In the genomic region with DNA sequence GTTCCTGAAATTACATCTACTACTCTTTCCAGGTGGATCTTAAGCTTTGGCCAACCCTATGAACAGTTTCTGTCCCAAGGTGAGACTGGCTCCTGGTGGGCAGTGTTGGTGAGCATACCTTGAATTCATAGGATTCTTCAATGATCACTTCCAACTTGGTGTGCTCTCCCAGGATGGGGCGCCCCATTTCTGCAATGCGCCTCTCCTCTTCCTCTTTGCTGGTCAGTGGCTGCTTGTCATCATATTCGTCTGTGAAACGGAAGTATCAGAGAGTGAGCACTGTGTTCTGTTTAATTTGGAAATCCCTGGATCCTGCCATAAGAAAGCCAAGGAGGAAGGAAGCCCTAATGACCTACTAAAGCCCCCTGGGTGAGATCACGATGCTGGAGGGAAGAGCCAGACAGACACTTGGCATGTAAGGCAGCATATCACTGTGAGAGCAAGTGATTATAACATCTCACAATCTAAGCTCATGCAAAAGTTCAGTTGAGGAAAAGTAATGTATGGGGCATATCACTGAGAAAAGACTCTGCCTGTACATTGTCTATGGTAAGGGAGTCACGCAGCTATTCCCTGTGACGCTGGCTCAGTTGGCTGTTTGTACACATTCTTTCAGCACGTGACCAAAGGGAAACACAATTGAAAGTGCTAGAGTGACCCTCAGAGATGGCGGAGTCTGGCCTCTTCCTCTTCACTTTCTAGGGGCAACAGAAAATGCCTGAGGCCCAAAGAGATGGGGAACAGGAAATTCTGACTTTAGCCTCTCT, we compare ENCODE assay signal across 1 cellular context.
TF ChIP-seq lines count a peak whose summit lies in the region.

No MANE protein-coding gene starts in this region.

TF ChIP-seq in H1, 55 proteins besides CTCF, POLR2A, EP300 and RAD21 (continued from another document):
- TF ChIP-seq, protein P1, sequence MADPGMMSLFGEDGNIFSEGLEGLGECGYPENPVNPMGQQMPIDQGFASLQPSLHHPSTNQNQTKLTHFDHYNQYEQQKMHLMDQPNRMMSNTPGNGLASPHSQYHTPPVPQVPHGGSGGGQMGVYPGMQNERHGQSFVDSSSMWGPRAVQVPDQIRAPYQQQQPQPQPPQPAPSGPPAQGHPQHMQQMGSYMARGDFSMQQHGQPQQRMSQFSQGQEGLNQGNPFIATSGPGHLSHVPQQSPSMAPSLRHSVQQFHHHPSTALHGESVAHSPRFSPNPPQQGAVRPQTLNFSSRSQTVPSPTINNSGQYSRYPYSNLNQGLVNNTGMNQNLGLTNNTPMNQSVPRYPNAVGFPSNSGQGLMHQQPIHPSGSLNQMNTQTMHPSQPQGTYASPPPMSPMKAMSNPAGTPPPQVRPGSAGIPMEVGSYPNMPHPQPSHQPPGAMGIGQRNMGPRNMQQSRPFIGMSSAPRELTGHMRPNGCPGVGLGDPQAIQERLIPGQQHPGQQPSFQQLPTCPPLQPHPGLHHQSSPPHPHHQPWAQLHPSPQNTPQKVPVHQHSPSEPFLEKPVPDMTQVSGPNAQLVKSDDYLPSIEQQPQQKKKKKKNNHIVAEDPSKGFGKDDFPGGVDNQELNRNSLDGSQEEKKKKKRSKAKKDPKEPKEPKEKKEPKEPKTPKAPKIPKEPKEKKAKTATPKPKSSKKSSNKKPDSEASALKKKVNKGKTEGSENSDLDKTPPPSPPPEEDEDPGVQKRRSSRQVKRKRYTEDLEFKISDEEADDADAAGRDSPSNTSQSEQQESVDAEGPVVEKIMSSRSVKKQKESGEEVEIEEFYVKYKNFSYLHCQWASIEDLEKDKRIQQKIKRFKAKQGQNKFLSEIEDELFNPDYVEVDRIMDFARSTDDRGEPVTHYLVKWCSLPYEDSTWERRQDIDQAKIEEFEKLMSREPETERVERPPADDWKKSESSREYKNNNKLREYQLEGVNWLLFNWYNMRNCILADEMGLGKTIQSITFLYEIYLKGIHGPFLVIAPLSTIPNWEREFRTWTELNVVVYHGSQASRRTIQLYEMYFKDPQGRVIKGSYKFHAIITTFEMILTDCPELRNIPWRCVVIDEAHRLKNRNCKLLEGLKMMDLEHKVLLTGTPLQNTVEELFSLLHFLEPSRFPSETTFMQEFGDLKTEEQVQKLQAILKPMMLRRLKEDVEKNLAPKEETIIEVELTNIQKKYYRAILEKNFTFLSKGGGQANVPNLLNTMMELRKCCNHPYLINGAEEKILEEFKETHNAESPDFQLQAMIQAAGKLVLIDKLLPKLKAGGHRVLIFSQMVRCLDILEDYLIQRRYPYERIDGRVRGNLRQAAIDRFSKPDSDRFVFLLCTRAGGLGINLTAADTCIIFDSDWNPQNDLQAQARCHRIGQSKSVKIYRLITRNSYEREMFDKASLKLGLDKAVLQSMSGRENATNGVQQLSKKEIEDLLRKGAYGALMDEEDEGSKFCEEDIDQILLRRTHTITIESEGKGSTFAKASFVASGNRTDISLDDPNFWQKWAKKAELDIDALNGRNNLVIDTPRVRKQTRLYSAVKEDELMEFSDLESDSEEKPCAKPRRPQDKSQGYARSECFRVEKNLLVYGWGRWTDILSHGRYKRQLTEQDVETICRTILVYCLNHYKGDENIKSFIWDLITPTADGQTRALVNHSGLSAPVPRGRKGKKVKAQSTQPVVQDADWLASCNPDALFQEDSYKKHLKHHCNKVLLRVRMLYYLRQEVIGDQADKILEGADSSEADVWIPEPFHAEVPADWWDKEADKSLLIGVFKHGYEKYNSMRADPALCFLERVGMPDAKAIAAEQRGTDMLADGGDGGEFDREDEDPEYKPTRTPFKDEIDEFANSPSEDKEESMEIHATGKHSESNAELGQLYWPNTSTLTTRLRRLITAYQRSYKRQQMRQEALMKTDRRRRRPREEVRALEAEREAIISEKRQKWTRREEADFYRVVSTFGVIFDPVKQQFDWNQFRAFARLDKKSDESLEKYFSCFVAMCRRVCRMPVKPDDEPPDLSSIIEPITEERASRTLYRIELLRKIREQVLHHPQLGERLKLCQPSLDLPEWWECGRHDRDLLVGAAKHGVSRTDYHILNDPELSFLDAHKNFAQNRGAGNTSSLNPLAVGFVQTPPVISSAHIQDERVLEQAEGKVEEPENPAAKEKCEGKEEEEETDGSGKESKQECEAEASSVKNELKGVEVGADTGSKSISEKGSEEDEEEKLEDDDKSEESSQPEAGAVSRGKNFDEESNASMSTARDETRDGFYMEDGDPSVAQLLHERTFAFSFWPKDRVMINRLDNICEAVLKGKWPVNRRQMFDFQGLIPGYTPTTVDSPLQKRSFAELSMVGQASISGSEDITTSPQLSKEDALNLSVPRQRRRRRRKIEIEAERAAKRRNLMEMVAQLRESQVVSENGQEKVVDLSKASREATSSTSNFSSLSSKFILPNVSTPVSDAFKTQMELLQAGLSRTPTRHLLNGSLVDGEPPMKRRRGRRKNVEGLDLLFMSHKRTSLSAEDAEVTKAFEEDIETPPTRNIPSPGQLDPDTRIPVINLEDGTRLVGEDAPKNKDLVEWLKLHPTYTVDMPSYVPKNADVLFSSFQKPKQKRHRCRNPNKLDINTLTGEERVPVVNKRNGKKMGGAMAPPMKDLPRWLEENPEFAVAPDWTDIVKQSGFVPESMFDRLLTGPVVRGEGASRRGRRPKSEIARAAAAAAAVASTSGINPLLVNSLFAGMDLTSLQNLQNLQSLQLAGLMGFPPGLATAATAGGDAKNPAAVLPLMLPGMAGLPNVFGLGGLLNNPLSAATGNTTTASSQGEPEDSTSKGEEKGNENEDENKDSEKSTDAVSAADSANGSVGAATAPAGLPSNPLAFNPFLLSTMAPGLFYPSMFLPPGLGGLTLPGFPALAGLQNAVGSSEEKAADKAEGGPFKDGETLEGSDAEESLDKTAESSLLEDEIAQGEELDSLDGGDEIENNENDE (IDR thresholded peaks at IDR 0.05; ENCODE audit: insufficient replicate concordance, low read length) = no peak
- no peak for TF ChIP-seq POLR2AphosphoS5 (IDR thresholded peaks at IDR 0.05; ENCODE audit: low read depth, low read length)
- TF ChIP-seq POU5F1 (IDR thresholded peaks at IDR 0.05; ENCODE audit: low read depth, low read length) = no peak
- TF ChIP-seq BCL11A (IDR thresholded peaks at IDR 0.05; ENCODE audit: low read depth in 2 of 2, low read length in 2 of 2) = no peak
- no peak for TF ChIP-seq TCF12 (IDR thresholded peaks at IDR 0.05; ENCODE audit: low read depth, low read length)
- TF ChIP-seq TEAD4 (IDR thresholded peaks at IDR 0.05; ENCODE audit: low read depth, low read length) = no peak
- TF ChIP-seq FOSL1 (IDR thresholded peaks at IDR 0.05; ENCODE audit: insufficient read depth, low read depth, low read length) = no peak
- TF ChIP-seq ASH2L (IDR thresholded peaks at IDR 0.05; ENCODE audit: low read length) = no peak
- no peak for TF ChIP-seq HDAC2 (IDR thresholded peaks at IDR 0.05; ENCODE audit: borderline replicate concordance in 1 of 2, low read depth in 2 of 2, low read length in 2 of 2)
